ENCODE assay signal across 8 cellular contexts in genomic region chr6:154154389-154154967, GRCh38.
DNase-seq lines count a peak whose midpoint lies in the region; ATAC-seq and TF ChIP-seq lines count a peak whose summit lies in the region.

No MANE protein-coding gene starts in this region.

- peak; percentile 92 for TF ChIP-seq RAD21 in neural cell (conservative IDR thresholded peaks at IDR 0.05)

- H3F3A ChIP-seq in GM23338 (replicated peaks; ENCODE audit: low read depth) (no peaks in the 10 kb centered on the region), neural cell (ENCODE audit: insufficient read depth, low read length, poor library complexity, severe bottlenecking) (no peaks in the 10 kb centered on the region)

- TF ChIP-seq CTCF in GM23338 (conservative IDR thresholded peaks at IDR 0.05; ENCODE audit: low read depth in 2 of 2) (peak; percentile 79 to 89), neural cell (IDR thresholded peaks at IDR 0.05; ENCODE audit: poor library complexity, severe bottlenecking) (peak; percentile 84), tibial nerve (IDR thresholded peaks at IDR 0.05) (peak; percentile 62 to 84 (median 79))

- no peaks in the 10 kb centered on the region; the same call in 1 of the 2 replicates for H3K36me3 ChIP-seq in GM23338 (ENCODE audit: insufficient read depth)
- no peaks in the 10 kb centered on the region for H3K36me3 ChIP-seq in effector memory CD4-positive, alpha-beta T cell (ENCODE audit: control insufficient read depth, insufficient read depth, low read length)
- no peaks in the 10 kb centered on the region for H3K36me3 ChIP-seq in neural cell (ENCODE audit: insufficient read depth, low read length)
- no peaks in the 10 kb centered on the region for H3K36me3 ChIP-seq in tibial nerve

- H4K20me1 ChIP-seq in GM23338 (replicated peaks; ENCODE audit: insufficient read depth) (no peaks in the 10 kb centered on the region), neural cell (ENCODE audit: insufficient read depth) (no peaks in the 10 kb centered on the region)

- H3K4me3 Mint-ChIP-seq in GM23338, result no peak overlapping the region

- no peaks in the 10 kb centered on the region for H3K27me3 ChIP-seq in GM23338 (ENCODE audit: insufficient read depth)
- H3K27me3 ChIP-seq in effector memory CD4-positive, alpha-beta T cell (replicated peaks; ENCODE audit: control insufficient read depth, insufficient read depth, low read length, poor library complexity, severe bottlenecking), result no peaks in the 10 kb centered on the region
- H3K27me3 ChIP-seq in neural cell (ENCODE audit: insufficient read depth, low read depth, low read length), result no peaks in the 10 kb centered on the region
- H3K27me3 ChIP-seq in tibial nerve, result no peaks in the 10 kb centered on the region

- TF ChIP-seq POLR2A in tibial nerve (IDR thresholded peaks at IDR 0.05), result no peak

- H3K27ac ChIP-seq in GM23338 (ENCODE audit: low read depth) (no peak overlapping the region), neural cell (ENCODE audit: low read length) (no peak overlapping the region), tibial nerve (peak overlapping the region in 3 of 4 donors; percentile 17 to 70 (median 52))
- H3K27ac ChIP-seq in effector memory CD4-positive, alpha-beta T cell (ENCODE audit: insufficient read depth, low read length, poor library complexity, severe bottlenecking), result peak overlapping the region; percentile 0

- H2AFZ ChIP-seq in GM23338, result no peak overlapping the region
- no peak overlapping the region for H2AFZ ChIP-seq in neural cell (ENCODE audit: low read depth, low read length)

- H3K9me2 ChIP-seq in GM23338 (ENCODE audit: insufficient read depth) (peaks cover 8% of the 10 kb centered on the region; the same call in 1 of the 2 replicates), neural cell (ENCODE audit: insufficient read depth, low read length) (no peaks in the 10 kb centered on the region)

- peaks cover 3% of the 10 kb centered on the region for H3K27me3 Mint-ChIP-seq in GM23338 (ENCODE audit: insufficient read depth, low read depth, poor library complexity)

- H3K4me1 ChIP-seq in GM23338 (ENCODE audit: insufficient read depth) (no peaks in the 10 kb centered on the region), tibial nerve (peaks cover 0 to 34% (median 13%) of the 10 kb centered on the region in 4 donors)
- peaks cover 22% of the 10 kb centered on the region for H3K4me1 ChIP-seq in effector memory CD4-positive, alpha-beta T cell (ENCODE audit: control insufficient read depth, insufficient read depth, low read length, poor library complexity, severe bottlenecking)

- H3K4me3 ChIP-seq in GM23338, result no peak overlapping the region
- no peak overlapping the region for H3K4me3 ChIP-seq in effector memory CD4-positive, alpha-beta T cell (ENCODE audit: insufficient read depth, low read depth, low read length, poor library complexity, severe bottlenecking)
- no peak overlapping the region for H3K4me3 ChIP-seq in neural cell (ENCODE audit: low read length)
- H3K4me3 ChIP-seq in tibial nerve, result no peak overlapping the region

- peaks cover 13% of the 10 kb centered on the region for H3K4me1 Mint-ChIP-seq in GM23338

- WGBS in tibial nerve, 2 donors, result 19 to 20% methylated on average over 6 of the region's 6 CpGs

- H3K27ac Mint-ChIP-seq in GM23338, result no peak overlapping the region

- ATAC-seq in GM23338, result no peak
- no peak for ATAC-seq in GM18519 (IDR thresholded peaks at IDR 0.05; ENCODE audit: low FRiP score, unreplicated experiment)

- H3K9me3 ChIP-seq in effector memory CD4-positive, alpha-beta T cell (ENCODE audit: control insufficient read depth, low read length), result no peaks in the 10 kb centered on the region
- H3K9me3 ChIP-seq in neural cell (ENCODE audit: low read length) (no peaks in the 10 kb centered on the region), tibial nerve (no peaks in the 10 kb centered on the region)

- no peak overlapping the region for H3K4me2 ChIP-seq in GM23338
- H3K4me2 ChIP-seq in neural cell (ENCODE audit: low read length), result no peak overlapping the region

- H3K79me2 ChIP-seq in GM23338 (replicated peaks; ENCODE audit: insufficient read depth) (no peaks in the 10 kb centered on the region), neural cell (replicated peaks; ENCODE audit: insufficient read depth, low read length) (no peaks in the 10 kb centered on the region)

- TF ChIP-seq EP300 in neural cell (conservative IDR thresholded peaks at IDR 0.05; ENCODE audit: poor library complexity, severe bottlenecking) (no peak), tibial nerve (IDR thresholded peaks at IDR 0.05) (no peak)

- no peak overlapping the region for H3K9ac ChIP-seq in neural cell (ENCODE audit: low read length)

- DNase-seq in AG20443 (ENCODE audit: low spot score) (peak; percentile 47), GM23338 (ENCODE audit: low spot score) (peak; percentile 88), NCI-H526 (lab: John Stamatoyannopoulos, UW) (peak; percentile 9 to 80), tibial nerve (ENCODE audit: low spot score in 2 of 2) (peak; percentile 48 to 76)
- DNase-seq in activated CD4-positive, alpha-beta T cell treated with anti-CD3 and anti-CD28 coated beads, Interleukin-2, amount 50 U/mL, for 48 hours, result peak; percentile 63 to 72
- peak; percentile 20 to 61 (median 25) for DNase-seq in effector memory CD4-positive, alpha-beta T cell

- H3K36me3 Mint-ChIP-seq in GM23338 (ENCODE audit: low read depth), result no peaks in the 10 kb centered on the region

- H3K9me3 Mint-ChIP-seq in GM23338, result no peaks in the 10 kb centered on the region

TF ChIP-seq in GM23338, 12 proteins besides CTCF, POLR2A, EP300 and RAD21 (continues in another document):
- TF ChIP-seq ZNF114 (CRISPR knock-in tag; IDR thresholded peaks at IDR 0.05) (no peak), ZNF331 (CRISPR knock-in tag; IDR thresholded peaks at IDR 0.05; ENCODE audit: low read depth) (no peak), JUNB (IDR thresholded peaks at IDR 0.05; ENCODE audit: unreplicated experiment) (no peak)
- TF ChIP-seq, protein P1, sequence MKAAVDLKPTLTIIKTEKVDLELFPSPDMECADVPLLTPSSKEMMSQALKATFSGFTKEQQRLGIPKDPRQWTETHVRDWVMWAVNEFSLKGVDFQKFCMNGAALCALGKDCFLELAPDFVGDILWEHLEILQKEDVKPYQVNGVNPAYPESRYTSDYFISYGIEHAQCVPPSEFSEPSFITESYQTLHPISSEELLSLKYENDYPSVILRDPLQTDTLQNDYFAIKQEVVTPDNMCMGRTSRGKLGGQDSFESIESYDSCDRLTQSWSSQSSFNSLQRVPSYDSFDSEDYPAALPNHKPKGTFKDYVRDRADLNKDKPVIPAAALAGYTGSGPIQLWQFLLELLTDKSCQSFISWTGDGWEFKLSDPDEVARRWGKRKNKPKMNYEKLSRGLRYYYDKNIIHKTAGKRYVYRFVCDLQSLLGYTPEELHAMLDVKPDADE (IDR thresholded peaks at IDR 0.05), result no peak

TF ChIP-seq in neural cell, 6 proteins besides CTCF, POLR2A, EP300 and RAD21:
- TF ChIP-seq MXI1 (conservative IDR thresholded peaks at IDR 0.05; ENCODE audit: poor library complexity, severe bottlenecking) (no peak), SMC3 (conservative IDR thresholded peaks at IDR 0.05; ENCODE audit: poor library complexity) (peak; percentile 94)

Comparison
In these comparisons a context has a peak if more than half of its experiments do, and no peak if none do; other contexts are left out.
1. DNase-seq: peak in every context shown above with its lines; median percentile 88 in GM23338; 68 in activated CD4-positive, alpha-beta T cell treated with anti-CD3 and anti-CD28 coated beads, Interleukin-2, amount 50 U/mL, for 48 hours; 62 in tibial nerve; 47 in AG20443; 44 in NCI-H526; 25 in effector memory CD4-positive, alpha-beta T cell.
2. H3K27ac ChIP-seq: peak in effector memory CD4-positive, alpha-beta T cell (single experiment) and tibial nerve (3 of 4); none in GM23338 (single experiment) and neural cell (single experiment).
3. Peak in every context shown above with its lines, with median percentiles within 50 percentile points of each other: CTCF ChIP-seq.